In genomic region chr1:35691080-35691479, GRCh38 we compare ENCODE assay signal across 1 cellular context.
TF ChIP-seq lines count a peak whose summit lies in the region.

No MANE protein-coding gene starts in this region.

TF ChIP-seq in HEK293, 187 proteins besides CTCF, POLR2A, EP300 and RAD21 (continued from another document):
- TF ChIP-seq ZNF398 (tag by site-specific recombination; IDR thresholded peaks at IDR 0.05) (0 out of 2 replicates have a peak, but pooled peaks have one; percentile 24), ZBTB21 (tag by site-specific recombination; IDR thresholded peaks at IDR 0.05) (no peak), GFI1B (tag by site-specific recombination; IDR thresholded peaks at IDR 0.05) (no peak), ZNF658 (tag by site-specific recombination; IDR thresholded peaks at IDR 0.05) (no peak), ZNF335 (tag by site-specific recombination; conservative IDR thresholded peaks at IDR 0.05) (peak; percentile 58; the same call in 1 of the 2 replicates), SP7 (tag by site-specific recombination; IDR thresholded peaks at IDR 0.05) (peak; percentile 39; the same call in 1 of the 2 replicates), ZNF211 (tag by site-specific recombination; IDR thresholded peaks at IDR 0.05; ENCODE audit: low read depth) (no peak), ZFHX2 (tag by site-specific recombination; conservative IDR thresholded peaks at IDR 0.05) (peak; percentile 98), ZNF768 (tag by site-specific recombination; IDR thresholded peaks at IDR 0.05) (no peak), ZNF18 (tag by site-specific recombination; IDR thresholded peaks at IDR 0.05) (peak; percentile 48; the same call in 1 of the 2 replicates), ZNF473 (tag by site-specific recombination; IDR thresholded peaks at IDR 0.05) (no peak), ZNF549 (tag by site-specific recombination; IDR thresholded peaks at IDR 0.05) (no peak), ZNF37A (tag by site-specific recombination; IDR thresholded peaks at IDR 0.05) (no peak), IKZF3 (tag by site-specific recombination; IDR thresholded peaks at IDR 0.05) (0 out of 2 replicates have a peak, but pooled peaks have one; percentile 38), ZNF704 (tag by site-specific recombination; IDR thresholded peaks at IDR 0.05) (no peak), GLIS2 (tag by site-specific recombination; IDR thresholded peaks at IDR 0.05) (peak; percentile 25; the same call in 1 of the 2 replicates), ZNF350 (tag by site-specific recombination; IDR thresholded peaks at IDR 0.05) (no peak), ZBTB6 (tag by site-specific recombination; IDR thresholded peaks at IDR 0.05) (no peak), ZNF404 (tag by site-specific recombination; IDR thresholded peaks at IDR 0.05) (no peak), ZNF426 (tag by site-specific recombination; IDR thresholded peaks at IDR 0.05) (no peak), ZNF146 (tag by site-specific recombination; IDR thresholded peaks at IDR 0.05) (no peak), KLF8 (tag by site-specific recombination; IDR thresholded peaks at IDR 0.05) (no peak), KLF17 (tag by site-specific recombination; IDR thresholded peaks at IDR 0.05) (no peak), KLF1 (tag by site-specific recombination; IDR thresholded peaks at IDR 0.05) (no peak), ZNF202 (tag by site-specific recombination; IDR thresholded peaks at IDR 0.05; ENCODE audit: borderline replicate concordance) (no peak), ZNF23 (tag by site-specific recombination; IDR thresholded peaks at IDR 0.05; ENCODE audit: borderline replicate concordance) (no peak), ZBTB1 (tag by site-specific recombination; IDR thresholded peaks at IDR 0.05) (no peak), SP3 (tag by site-specific recombination; IDR thresholded peaks at IDR 0.05) (no peak), ZFP37 (tag by site-specific recombination; IDR thresholded peaks at IDR 0.05) (no peak), REST (tag by site-specific recombination; IDR thresholded peaks at IDR 0.05) (no peak), TCF7L2 (IDR thresholded peaks at IDR 0.05; ENCODE audit: borderline replicate concordance, low read depth, low read length) (no peak), ZNF175 (tag by site-specific recombination; IDR thresholded peaks at IDR 0.05) (no peak), BCL11B (tag by site-specific recombination; IDR thresholded peaks at IDR 0.05; ENCODE audit: low read depth) (0 out of 2 replicates have a peak, but pooled peaks have one; percentile 55)
